Comparison of ENCODE assay signal across 9 cellular contexts in the genomic region with DNA sequence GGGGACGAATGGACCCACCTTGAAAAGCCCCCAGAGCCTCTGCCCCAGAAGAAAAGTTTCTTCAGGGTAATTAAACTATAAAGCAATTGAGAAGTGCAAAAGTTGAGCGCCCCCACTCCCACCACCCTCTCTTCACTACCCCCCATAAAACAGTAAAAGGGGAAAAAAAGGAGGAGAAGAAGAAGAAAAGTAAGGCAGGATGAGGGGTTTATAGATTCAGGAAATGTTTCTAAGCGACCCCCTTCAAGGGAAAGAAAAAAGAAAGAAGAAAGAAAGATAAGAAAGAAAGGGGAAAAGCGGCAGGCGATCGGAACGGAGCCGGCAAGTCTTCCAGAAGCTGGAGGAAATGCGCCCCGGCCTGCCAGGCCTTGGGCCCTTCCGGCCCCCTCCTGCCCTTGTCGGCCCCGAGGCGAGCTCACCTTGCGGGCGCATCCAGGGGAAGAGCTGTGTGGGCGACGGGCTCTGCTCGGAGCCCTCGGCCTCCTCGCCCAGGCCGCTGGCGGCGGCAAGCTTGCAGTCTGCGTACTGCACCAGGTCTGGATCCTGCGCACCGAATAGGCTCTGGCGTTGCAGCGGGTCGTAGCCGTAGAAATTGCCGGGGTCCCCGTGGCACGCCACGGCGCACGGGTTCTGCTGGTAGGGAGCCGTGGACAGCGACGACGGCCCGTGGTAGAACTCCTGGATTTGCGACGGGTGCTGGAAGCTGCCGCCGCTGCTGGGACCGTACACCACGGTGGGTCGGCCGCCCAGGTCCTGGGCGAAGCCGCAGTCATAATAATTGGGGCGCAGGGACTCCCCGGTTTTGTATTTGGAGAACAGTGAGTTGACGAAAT. TPM values are rescaled to one million over a fixed set of nuclear protein-coding genes. Genes with fewer than 3 reads are reported as not detected.
A peak's percentile ranks its signal among the peaks of the same experiment; 100 is the strongest.
DNase-seq lines count a peak whose midpoint lies in the region; ATAC-seq, FAIRE-seq and TF ChIP-seq lines count a peak whose summit lies in the region.
"Had no signal": no experiment of that assay in that cellular context is flagged by ENCODE, and none has a peak within 500 bp of the region (broad histone marks: within the 10 kb centered on the region; RNA-seq: fewer than 3 reads in every experiment).

No MANE protein-coding gene starts in this region.

- no peak for FAIRE-seq in A549 (lab: Jason Lieb, UNC)

- TF ChIP-seq EP300 in A549 (IDR thresholded peaks at IDR 0.05), result no peak

- ATAC-seq in A549 (peak; percentile 27 to 54), HG03095 (IDR thresholded peaks at IDR 0.05; ENCODE audit: unreplicated experiment) (no peak)
- ATAC-seq in activated CD4-positive, CD25-positive, alpha-beta regulatory T cell treated with anti-CD3 and anti-CD28 coated beads, Interleukin-2, amount 50 U/mL, for 24 hours, result no peak

- H3K4me3 ChIP-seq in A549 (peak overlapping the region; percentile 74), HUES6 (ENCODE audit: low read depth, low read length) (peak overlapping the region; percentile 52)

- peaks cover 20% of the 10 kb centered on the region for H3K4me1 ChIP-seq in A549
- peaks cover 15% of the 10 kb centered on the region for H3K4me1 ChIP-seq in HUES6 (ENCODE audit: control insufficient read depth, insufficient read depth, low read length)

- WGBS in A549 (ENCODE audit: missing lambda C conversion rate), result 1% methylated on average over 49 of the region's 55 CpGs

- TF ChIP-seq CTCF in A549 (IDR thresholded peaks at IDR 0.05) (no peak), mesothelial cell of epicardium (IDR thresholded peaks at IDR 0.05; ENCODE audit: unreplicated experiment) (no peak)

- H3K9ac ChIP-seq in HUES6 (ENCODE audit: low read length), result peak overlapping the region; percentile 94

- DNase-seq in A549 (ENCODE audit: low read depth in 1 of 2, low spot score in 1 of 2), result peak; percentile 64 to 71
- DNase-seq in mesothelial cell of epicardium (ENCODE audit: low spot score in 2 of 2, unreplicated experiment in 2 of 2), result no peak
- DNase-seq in superior temporal gyrus (ENCODE audit: extremely low spot score), result no peak
- DNase-seq in RPMI8226, result no peak
- DNase-seq: NCI-H526 treated with DMSO at 0.1 percent for 48 hours had no signal

- CTCF ChIA-PET in A549 (lab: Yijun Ruan, JAX), result interaction anchor here (0.8 to 3.0 kb wide), 22 partner anchors 9 to 596 kb away, joined by 3 to 17 read pairs (median 4); partner anchors contain the start of gene HOXB9

- H3K27me3 Mint-ChIP-seq in activated naive CD8-positive, alpha-beta T cell, result peaks cover 46% of the 10 kb centered on the region
- H3K27me3 Mint-ChIP-seq in mesothelial cell of epicardium (ENCODE audit: low read depth), result peaks cover 21% of the 10 kb centered on the region

- H3K27ac Mint-ChIP-seq in activated naive CD8-positive, alpha-beta T cell, result no peak overlapping the region
- H3K27ac Mint-ChIP-seq in mesothelial cell of epicardium, result peak overlapping the region; percentile 99

- peak overlapping the region; percentile 93 to 99 for H3K27ac ChIP-seq in A549
- peak overlapping the region; percentile 18; the same call in 1 of the 2 replicates for H3K27ac ChIP-seq in HUES6 (ENCODE audit: low read depth, low read length)

- POLR2A ChIA-PET in A549 (lab: Yijun Ruan, JAX), result interaction anchor here (0.6 to 2.9 kb wide), 5 partner anchors 11 to 566 kb away, joined by 3 to 30 read pairs (median 4); partner anchors contain the start of genes HOXB9 and NFE2L1

- peaks cover 51% of the 10 kb centered on the region for H3K4me1 Mint-ChIP-seq in activated naive CD8-positive, alpha-beta T cell (ENCODE audit: low read depth)
- peaks cover 63% of the 10 kb centered on the region for H3K4me1 Mint-ChIP-seq in mesothelial cell of epicardium

- peak overlapping the region; percentile 98 for H3K4me2 ChIP-seq in A549

- H3K9me3 Mint-ChIP-seq in activated naive CD8-positive, alpha-beta T cell (ENCODE audit: low read depth), result no peaks in the 10 kb centered on the region
- no peaks in the 10 kb centered on the region for H3K9me3 Mint-ChIP-seq in mesothelial cell of epicardium

- peaks cover 99% of the 10 kb centered on the region for H3K27me3 ChIP-seq in HUES6 (ENCODE audit: control insufficient read depth, insufficient read depth, low read length)

- H3K36me3 ChIP-seq in HUES6 (ENCODE audit: control insufficient read depth, insufficient read depth, low read length), result no peaks in the 10 kb centered on the region

- no peak for TF ChIP-seq RAD21 in A549 (conservative IDR thresholded peaks at IDR 0.05 in 1 of 2, IDR thresholded peaks at IDR 0.05 in 1 of 2)

- peak overlapping the region; percentile 72 for H3K4me3 Mint-ChIP-seq in activated naive CD8-positive, alpha-beta T cell
- peak overlapping the region; percentile 91 for H3K4me3 Mint-ChIP-seq in mesothelial cell of epicardium

- no peaks in the 10 kb centered on the region for H3K36me3 Mint-ChIP-seq in activated naive CD8-positive, alpha-beta T cell
- H3K36me3 Mint-ChIP-seq in mesothelial cell of epicardium, result peaks cover 4% of the 10 kb centered on the region

- H3K9me3 ChIP-seq in A549 (no peaks in the 10 kb centered on the region), HUES6 (ENCODE audit: control insufficient read depth, insufficient read depth, low read depth, low read length) (no peaks in the 10 kb centered on the region)

- TF ChIP-seq POLR2A in A549 (IDR thresholded peaks at IDR 0.05; ENCODE audit: low read length), result peak; percentile 55

TF ChIP-seq in A549, 52 proteins besides CTCF, POLR2A, EP300 and RAD21 (continues in another document):
- TF ChIP-seq ZFP36 (IDR thresholded peaks at IDR 0.05; ENCODE audit: borderline replicate concordance, partially characterized antibody), result peak; percentile 21
- TF ChIP-seq, protein P1, sequence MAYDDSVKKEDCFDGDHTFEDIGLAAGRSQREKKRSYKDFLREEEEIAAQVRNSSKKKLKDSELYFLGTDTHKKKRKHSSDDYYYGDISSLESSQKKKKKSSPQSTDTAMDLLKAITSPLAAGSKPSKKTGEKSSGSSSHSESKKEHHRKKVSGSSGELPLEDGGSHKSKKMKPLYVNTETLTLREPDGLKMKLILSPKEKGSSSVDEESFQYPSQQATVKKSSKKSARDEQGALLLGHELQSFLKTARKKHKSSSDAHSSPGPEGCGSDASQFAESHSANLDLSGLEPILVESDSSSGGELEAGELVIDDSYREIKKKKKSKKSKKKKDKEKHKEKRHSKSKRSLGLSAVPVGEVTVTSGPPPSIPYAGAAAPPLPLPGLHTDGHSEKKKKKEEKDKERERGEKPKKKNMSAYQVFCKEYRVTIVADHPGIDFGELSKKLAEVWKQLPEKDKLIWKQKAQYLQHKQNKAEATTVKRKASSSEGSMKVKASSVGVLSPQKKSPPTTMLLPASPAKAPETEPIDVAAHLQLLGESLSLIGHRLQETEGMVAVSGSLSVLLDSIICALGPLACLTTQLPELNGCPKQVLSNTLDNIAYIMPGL (CRISPR knock-in tag; IDR thresholded peaks at IDR 0.05; ENCODE audit: borderline replicate concordance), result no peak
- TF ChIP-seq RNF2 (IDR thresholded peaks at IDR 0.05; ENCODE audit: borderline replicate concordance, low read depth), result 0 out of 2 replicates have a peak, but pooled peaks have one; percentile 56
- TF ChIP-seq MAX (IDR thresholded peaks at IDR 0.05), result peak; percentile 75; the same call in 1 of the 2 replicates

RNA-seq across cellular contexts. Expression of gene HOXB8, which starts 1.0 kb away (rescaled TPM):
- 8.9 and 11.1 TPM in 2 replicates for polyA plus RNA-seq in A549 (2011; rRNA removed)
- polyA plus RNA-seq in A549 (2012; cell fraction: cytosol; rRNA removed), result 12.3 and 15.2 TPM in 2 replicates
- 12.8 and 13.1 TPM in 2 replicates for polyA plus RNA-seq in A549 (2012; cell fraction: nucleus; rRNA removed)
- polyA plus RNA-seq in A549 (2017; fragmentation: RNase III; extraction: RNeasy Plus Mini Kit Qiagen cat#74134 plus additional on column Dnase treatment), result 4.6 to 5.8 TPM (median 4.7 TPM) in 3 replicates
- 4.1 and 5.1 TPM in 2 replicates for polyA minus RNA-seq in A549 (2011; rRNA and poly(A)+ RNA removed)
- total RNA-seq in mesothelial cell of epicardium, result 75.7 to 82.4 TPM (median 78.8 TPM) in 3 replicates

RNA-seq across cellular contexts. Expression of gene HOXB7, which starts 3.3 kb away (rescaled TPM):
- polyA plus RNA-seq in A549 (2011; rRNA removed), result 15.4 and 22.3 TPM in 2 replicates
- 16.9 TPM in 2 replicates for polyA plus RNA-seq in A549 (2012; cell fraction: cytosol; rRNA removed)
- polyA plus RNA-seq in A549 (2012; cell fraction: nucleus; rRNA removed), result 9.0 and 12.5 TPM in 2 replicates
- 27.4 to 32.3 TPM (median 27.4 TPM) in 3 replicates for polyA plus RNA-seq in A549 (2017; fragmentation: RNase III; extraction: RNeasy Plus Mini Kit Qiagen cat#74134 plus additional on column Dnase treatment)
- polyA minus RNA-seq in A549 (2011; rRNA and poly(A)+ RNA removed), result 6.5 and 6.6 TPM in 2 replicates
- 18.6 to 20.3 TPM (median 19.5 TPM) in 3 replicates for total RNA-seq in mesothelial cell of epicardium

RNA-seq across cellular contexts. Expression of gene HOXB6, which starts 9.3 kb away (rescaled TPM):
- 9.4 and 10.2 TPM in 2 replicates for polyA plus RNA-seq in A549 (2011; rRNA removed)
- 8.7 and 9.0 TPM in 2 replicates for polyA plus RNA-seq in A549 (2012; cell fraction: cytosol; rRNA removed)
- polyA plus RNA-seq in A549 (2012; cell fraction: nucleus; rRNA removed), result 48.0 and 49.7 TPM in 2 replicates
- 12.3 to 14.9 TPM (median 14.7 TPM) in 3 replicates for polyA plus RNA-seq in A549 (2017; fragmentation: RNase III; extraction: RNeasy Plus Mini Kit Qiagen cat#74134 plus additional on column Dnase treatment)
- polyA minus RNA-seq in A549 (2011; rRNA and poly(A)+ RNA removed), result 4.4 and 4.9 TPM in 2 replicates
- 56.4 to 63.1 TPM (median 59.7 TPM) in 3 replicates for total RNA-seq in mesothelial cell of epicardium

RNA-seq across cellular contexts. Expression of gene HOXB9, which starts 12.1 kb away (rescaled TPM):
- 22.0 and 24.6 TPM in 2 replicates for polyA plus RNA-seq in A549 (2011; rRNA removed)
- polyA plus RNA-seq in A549 (2012; cell fraction: cytosol; rRNA removed), result 10.3 and 12.9 TPM in 2 replicates
- 11.1 and 12.9 TPM in 2 replicates for polyA plus RNA-seq in A549 (2012; cell fraction: nucleus; rRNA removed)
- 5.6 to 7.3 TPM (median 6.2 TPM) in 3 replicates for polyA plus RNA-seq in A549 (2017; fragmentation: RNase III; extraction: RNeasy Plus Mini Kit Qiagen cat#74134 plus additional on column Dnase treatment)
- polyA minus RNA-seq in A549 (2011; rRNA and poly(A)+ RNA removed), result 10.4 and 12.1 TPM in 2 replicates
- 33.8 to 35.4 TPM (median 34.4 TPM) in 3 replicates for total RNA-seq in mesothelial cell of epicardium

RNA-seq across cellular contexts. Expression of gene HOXB5, which starts 20.5 kb away (rescaled TPM):
- polyA plus RNA-seq in A549 (2011; rRNA removed) (2.5 and 2.7 TPM in 2 replicates), A549 (2017; fragmentation: RNase III; extraction: RNeasy Plus Mini Kit Qiagen cat#74134 plus additional on column Dnase treatment) (2.1 to 3.0 TPM (median 2.4 TPM) in 3 replicates)
- polyA plus RNA-seq in A549 (2012; cell fraction: cytosol; rRNA removed), result 1.9 and 2.5 TPM in 2 replicates
- 21.9 and 24.5 TPM in 2 replicates for polyA plus RNA-seq in A549 (2012; cell fraction: nucleus; rRNA removed)
- polyA minus RNA-seq in A549 (2011; rRNA and poly(A)+ RNA removed), result 0.39 and 0.74 TPM in 2 replicates
- 28.6 to 32.4 TPM (median 31.1 TPM) in 3 replicates for total RNA-seq in mesothelial cell of epicardium

Comparison
In these comparisons a context has a peak if more than half of its experiments do, and no peak if none do; other contexts are left out.
1. ATAC-seq: peak in A549 (2 of 2); none in activated CD4-positive, CD25-positive, alpha-beta regulatory T cell treated with anti-CD3 and anti-CD28 coated beads, Interleukin-2, amount 50 U/mL, for 24 hours (0 of 2) and HG03095 (single experiment).
2. DNase-seq: peak in A549 (2 of 2); none in mesothelial cell of epicardium (0 of 2), superior temporal gyrus (single experiment) and RPMI8226 (single experiment).